3 cellular contexts compared by ENCODE assay signal in genomic region chr9:136676920-136677686, GRCh38.
A peak's percentile ranks its signal among the peaks of the same experiment; 100 is the strongest.
TF ChIP-seq lines count a peak whose summit lies in the region.

No MANE protein-coding gene starts in this region.

TF ChIP-seq in HEK293, 187 proteins besides CTCF, POLR2A, EP300 and RAD21:
- TF ChIP-seq KLF8 (tag by site-specific recombination; IDR thresholded peaks at IDR 0.05) (peak; percentile 7; the same call in 1 of the 2 replicates), ZNF658 (tag by site-specific recombination; IDR thresholded peaks at IDR 0.05) (no peak)

TF ChIP-seq in K562, 482 proteins besides CTCF, POLR2A, EP300 and RAD21:
- no peak for TF ChIP-seq SRSF7 (optimal IDR thresholded peaks at IDR 0.05; ENCODE audit: low read depth, low read length)
- peak in 1 of 3 experiments; percentile 67 for TF ChIP-seq YY1 (IDR thresholded peaks at IDR 0.05; ENCODE audit: borderline replicate concordance in 1 of 3, control insufficient read depth in 1 of 3, extremely low read depth in 1 of 3, insufficient read depth in 3 of 3, insufficient read length in 1 of 3, insufficient replicate concordance in 2 of 3, low read depth in 1 of 3, low read length in 2 of 3)
- peak; percentile 61 for TF ChIP-seq POLR2G (IDR thresholded peaks at IDR 0.05; ENCODE audit: low read depth, low read length)

TF ChIP-seq in GM23338, 12 proteins besides CTCF, POLR2A, EP300 and RAD21:
- TF ChIP-seq ZNF114 (CRISPR knock-in tag; IDR thresholded peaks at IDR 0.05): no peak
